ENCODE assay signal across 17 cellular contexts in the genomic region with DNA sequence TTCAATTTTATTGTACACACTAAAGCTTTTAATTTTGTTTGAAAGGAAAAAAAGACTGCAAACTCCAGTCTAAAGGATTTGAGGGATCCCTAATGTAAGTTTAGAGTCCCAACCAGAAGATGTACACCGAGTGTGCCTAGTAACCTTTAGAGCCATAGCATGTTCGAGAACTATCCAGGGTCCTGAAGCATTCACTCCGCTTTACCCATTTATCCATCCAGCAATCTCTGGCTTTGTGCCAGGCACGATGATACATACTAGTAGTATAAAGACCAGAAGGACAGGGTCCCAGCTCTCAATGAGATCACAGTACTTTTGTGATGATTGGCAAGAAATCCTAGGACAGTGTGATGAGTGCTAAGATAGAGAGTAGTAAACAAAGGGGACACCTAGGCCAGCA.
DNase-seq lines count a peak whose midpoint lies in the region; ATAC-seq, FAIRE-seq and TF ChIP-seq lines count a peak whose summit lies in the region.
"Had no signal": no experiment of that assay in that cellular context is flagged by ENCODE, and none has a peak within 500 bp of the region (broad histone marks: within the 10 kb centered on the region; RNA-seq: fewer than 3 reads in every experiment).

No MANE protein-coding gene starts in this region.

- intact Hi-C loops in prostate gland (cut with DNase I): no loop called here

- DNase-seq in DND-41 (peak; percentile 38), Karpas-422 (peak; percentile 49), astrocyte (ENCODE audit: low read depth) (peak; percentile 6), left kidney (ENCODE audit: low read depth, low spot score) (peak; percentile 76), SKM-1 (lab: John Stamatoyannopoulos, UW; ENCODE audit: unreplicated experiment) (no peak), prostate gland (ENCODE audit: low spot score) (no peak)
- DNase-seq: activated CD8-positive, alpha-beta memory T cell treated with anti-CD3 and anti-CD28 coated beads, Interleukin-2, amount 50 U/mL, for 4 hours; colonic mucosa; foreskin fibroblast; MV-4-11; NCI-H510A treated with DMSO at 0.1 percent for 48 hours; Right ventricle myocardium superior had no signal

- H3K36me3 Mint-ChIP-seq in astrocyte (ENCODE audit: low read depth, unreplicated experiment): no peaks in the 10 kb centered on the region

- H3K4me1 ChIP-seq in DND-41 (ENCODE audit: insufficient read depth, low read length) (no peaks in the 10 kb centered on the region), Karpas-422 (ENCODE audit: low read length) (no peaks in the 10 kb centered on the region), astrocyte (ENCODE audit: insufficient read depth, low read length) (no peaks in the 10 kb centered on the region), prostate gland (replicated peaks) (no peaks in the 10 kb centered on the region)
- H3K4me1 ChIP-seq: colonic mucosa had no signal

- H3K27ac ChIP-seq in DND-41 (ENCODE audit: low read length): no peak overlapping the region
- no peak overlapping the region for H3K27ac ChIP-seq in Karpas-422 (ENCODE audit: low read length)
- no peak overlapping the region for H3K27ac ChIP-seq in astrocyte (ENCODE audit: low read depth, low read length)
- no peak overlapping the region for H3K27ac ChIP-seq in prostate gland
- H3K27ac ChIP-seq: BLaER1 treated with 17β-estradiol and CSF1 and Interleukin-3, amounts not matched to agents 10 nM and 100 nM; colonic mucosa had no signal

- H3K27me3 Mint-ChIP-seq in astrocyte (ENCODE audit: low read depth, unreplicated experiment): no peaks in the 10 kb centered on the region

- no peaks in the 10 kb centered on the region; the same call in 1 of the 2 replicates for H3K9me2 ChIP-seq in Karpas-422 (replicated peaks; ENCODE audit: insufficient read depth, low read length)

- no peaks in the 10 kb centered on the region for H3K27me3 ChIP-seq in DND-41 (ENCODE audit: insufficient read depth, low read length, poor library complexity)
- H3K27me3 ChIP-seq in Karpas-422 (ENCODE audit: low read length): no peaks in the 10 kb centered on the region
- H3K27me3 ChIP-seq in astrocyte (ENCODE audit: insufficient read depth, low read length): no peaks in the 10 kb centered on the region
- no peaks in the 10 kb centered on the region for H3K27me3 ChIP-seq in prostate gland (replicated peaks; ENCODE audit: insufficient read depth)
- H3K27me3 ChIP-seq: BLaER1 treated with 17β-estradiol and CSF1 and Interleukin-3, amounts not matched to agents 10 nM and 100 nM; colonic mucosa had no signal

- FAIRE-seq in astrocyte (lab: Jason Lieb, UNC): no peak

- H3K36me3 ChIP-seq in DND-41 (ENCODE audit: insufficient read depth, low read length) (no peaks in the 10 kb centered on the region), Karpas-422 (ENCODE audit: insufficient read depth, low read length) (no peaks in the 10 kb centered on the region), astrocyte (ENCODE audit: insufficient read depth, low read length) (no peaks in the 10 kb centered on the region), prostate gland (no peaks in the 10 kb centered on the region)
- H3K36me3 ChIP-seq: colonic mucosa had no signal

- 25% methylated on average over 4 of the region's 4 CpGs for WGBS in prostate gland

- no peak overlapping the region for H3K4me2 ChIP-seq in DND-41 (ENCODE audit: insufficient read depth, low read length)
- no peak overlapping the region for H3K4me2 ChIP-seq in Karpas-422 (ENCODE audit: low read depth, low read length, poor library complexity, severe bottlenecking)
- H3K4me2 ChIP-seq in astrocyte (ENCODE audit: low read length): no peak overlapping the region
- H3K4me2 ChIP-seq: BLaER1 treated with 17β-estradiol and CSF1 and Interleukin-3, amounts not matched to agents 10 nM and 100 nM had no signal

- no peak; the same call in 2 of the 3 replicates for ATAC-seq in DND-41 (ENCODE audit: insufficient read depth, low read depth)
- ATAC-seq in HG03442 (IDR thresholded peaks at IDR 0.05; ENCODE audit: unreplicated experiment): no peak
- no peak for ATAC-seq in HG03025 (IDR thresholded peaks at IDR 0.05; ENCODE audit: low FRiP score, unreplicated experiment)
- ATAC-seq: left lobe of liver; natural killer cell treated with Interleukin-12 subunit alpha and Interleukin-12 subunit beta and Interleukin-15 and Interleukin-18, amount 100 ng/mL, for 72 hours had no signal

- H3K9me3 ChIP-seq in DND-41 (ENCODE audit: insufficient read depth, low read length, severe bottlenecking) (peaks cover 9% of the 10 kb centered on the region), Karpas-422 (ENCODE audit: low read length) (no peaks in the 10 kb centered on the region), astrocyte (ENCODE audit: insufficient read depth, low read depth, low read length) (peaks cover 6% of the 10 kb centered on the region), prostate gland (no peaks in the 10 kb centered on the region)
- H3K9me3 ChIP-seq: colonic mucosa had no signal

- H2AFZ ChIP-seq in DND-41 (ENCODE audit: low read depth, low read length) (no peak overlapping the region), Karpas-422 (ENCODE audit: low read length) (no peak overlapping the region), astrocyte (ENCODE audit: low read depth, low read length) (no peak overlapping the region)

- H4K20me1 ChIP-seq in DND-41 (ENCODE audit: insufficient read depth, low read length): 0 out of 2 replicates have a peak, but pooled peaks cover 4% of the 10 kb centered on the region
- no peaks in the 10 kb centered on the region for H4K20me1 ChIP-seq in Karpas-422 (ENCODE audit: insufficient read depth, low read depth, low read length)
- peaks cover 6% of the 10 kb centered on the region for H4K20me1 ChIP-seq in astrocyte (ENCODE audit: insufficient read depth, low read length)

- no peak overlapping the region for H3K27ac Mint-ChIP-seq in astrocyte (ENCODE audit: unreplicated experiment)
- H3K27ac Mint-ChIP-seq: natural killer cell treated with Interleukin-12 subunit alpha and Interleukin-12 subunit beta and Interleukin-15 and Interleukin-18, amount 100 ng/mL, for 72 hours had no signal

- H3K4me1 Mint-ChIP-seq in astrocyte (ENCODE audit: low read depth, unreplicated experiment): no peaks in the 10 kb centered on the region

- H3K9ac ChIP-seq in DND-41 (ENCODE audit: low read depth, low read length) (no peak overlapping the region), Karpas-422 (ENCODE audit: low read length) (no peak overlapping the region), astrocyte (ENCODE audit: low read length) (no peak overlapping the region)
- H3K9ac ChIP-seq: BLaER1 treated with 17β-estradiol and CSF1 and Interleukin-3, amounts not matched to agents 10 nM and 100 nM had no signal

- H3K79me2 ChIP-seq in DND-41 (ENCODE audit: insufficient read depth, low read length): no peaks in the 10 kb centered on the region
- no peaks in the 10 kb centered on the region for H3K79me2 ChIP-seq in Karpas-422 (ENCODE audit: low read length)
- no peaks in the 10 kb centered on the region for H3K79me2 ChIP-seq in astrocyte (ENCODE audit: insufficient read depth, low read length)

- H3K4me3 ChIP-seq in DND-41 (ENCODE audit: low read depth in 1 of 2, low read length in 2 of 2) (no peak overlapping the region), Karpas-422 (ENCODE audit: low read length) (no peak overlapping the region), astrocyte (ENCODE audit: insufficient read depth, low read depth, low read length) (no peak overlapping the region), prostate gland (no peak overlapping the region)
- H3K4me3 ChIP-seq: BLaER1 treated with 17β-estradiol and CSF1 and Interleukin-3, amounts not matched to agents 10 nM and 100 nM; colonic mucosa had no signal

- H3K9me3 Mint-ChIP-seq in astrocyte (ENCODE audit: unreplicated experiment): peaks cover 15% of the 10 kb centered on the region

- H3K4me3 Mint-ChIP-seq in astrocyte (ENCODE audit: unreplicated experiment): no peak overlapping the region
- H3K4me3 Mint-ChIP-seq: natural killer cell treated with Interleukin-12 subunit alpha and Interleukin-12 subunit beta and Interleukin-15 and Interleukin-18, amount 100 ng/mL, for 72 hours had no signal

- no peak for TF ChIP-seq CTCF in DND-41 (IDR thresholded peaks at IDR 0.05; ENCODE audit: borderline replicate concordance, extremely low read depth, low read length, poor library complexity, severe bottlenecking)
- TF ChIP-seq CTCF in astrocyte (IDR thresholded peaks at IDR 0.05; ENCODE audit: insufficient read depth, low read depth, low read length): no peak
- no peak for TF ChIP-seq CTCF in prostate gland (IDR thresholded peaks at IDR 0.05)

- TF ChIP-seq POLR2A in prostate gland (IDR thresholded peaks at IDR 0.05): no peak

Comparison
In these comparisons a context has a peak if more than half of its experiments do, and no peak if none do; other contexts are left out.
1. DNase-seq: peak in DND-41 (single experiment), Karpas-422 (single experiment), astrocyte (single experiment) and left kidney (single experiment); none in SKM-1 (single experiment) and prostate gland (single experiment).